ENCODE assay signal across 8 cellular contexts in the genomic region with DNA sequence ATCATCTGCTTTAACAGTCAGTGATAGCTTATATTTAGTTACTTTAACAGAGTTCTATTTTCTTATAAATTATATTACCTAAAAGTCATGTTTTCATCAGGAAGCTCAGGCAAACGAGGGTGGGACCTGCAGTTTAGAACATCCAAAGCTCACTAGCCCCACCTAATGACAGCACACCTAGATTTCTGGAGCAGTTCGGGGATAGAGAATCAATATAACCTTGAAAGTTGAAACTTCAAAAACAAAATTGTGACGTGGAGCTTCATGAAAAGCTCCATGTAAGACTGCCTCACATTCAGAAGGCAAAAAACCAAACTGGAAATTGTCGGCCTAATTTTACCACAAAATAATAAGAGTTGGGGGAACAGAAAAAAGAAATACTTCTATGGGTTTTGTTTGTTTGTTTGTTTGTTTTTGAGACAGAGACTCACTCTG.
DNase-seq lines count a peak whose midpoint lies in the region; ATAC-seq, FAIRE-seq and TF ChIP-seq lines count a peak whose summit lies in the region.

No MANE protein-coding gene starts in this region.

- H3K9me3 Mint-ChIP-seq in activated naive CD8-positive, alpha-beta T cell treated with anti-CD3 and anti-CD28 coated beads, Interleukin-2, amount 50 U/mL, for 24 hours: no peaks in the 10 kb centered on the region
- H3K9me3 Mint-ChIP-seq in stimulated activated effector memory CD8-positive, alpha-beta T cell treated with anti-CD3 and anti-CD28 coated beads, Interleukin-12 subunit alpha, Interleukin-12 subunit beta, amount 100 ng/mL, for 72 hours: no peaks in the 10 kb centered on the region
- no peaks in the 10 kb centered on the region for H3K9me3 Mint-ChIP-seq in stimulated activated memory B cell treated with anti-CD40 and anti-IgM and Interleukin-4, amounts not matched to agents 10 μg/mL and 1 μg/mL and 100 μg/mL, for 72 hours

- no peak overlapping the region for H3K27ac Mint-ChIP-seq in activated naive CD8-positive, alpha-beta T cell treated with anti-CD3 and anti-CD28 coated beads, Interleukin-2, amount 50 U/mL, for 24 hours
- no peak overlapping the region for H3K27ac Mint-ChIP-seq in stimulated activated effector memory CD8-positive, alpha-beta T cell treated with anti-CD3 and anti-CD28 coated beads, Interleukin-12 subunit alpha, Interleukin-12 subunit beta, amount 100 ng/mL, for 72 hours
- no peak overlapping the region for H3K27ac Mint-ChIP-seq in stimulated activated memory B cell treated with anti-CD40 and anti-IgM and Interleukin-4, amounts not matched to agents 10 μg/mL and 1 μg/mL and 100 μg/mL, for 72 hours

- peak; percentile 65 for ATAC-seq in HG03039 (IDR thresholded peaks at IDR 0.05; ENCODE audit: unreplicated experiment)
- ATAC-seq in activated naive CD8-positive, alpha-beta T cell treated with anti-CD3 and anti-CD28 coated beads, Interleukin-2, amount 50 U/mL, for 24 hours: peak; percentile 46
- ATAC-seq in stimulated activated effector memory CD8-positive, alpha-beta T cell treated with anti-CD3 and anti-CD28 coated beads, Interleukin-12 subunit alpha, Interleukin-12 subunit beta, amount 100 ng/mL, for 72 hours: peak; percentile 54
- no peak for ATAC-seq in stimulated activated memory B cell treated with anti-CD40 and anti-IgM and Interleukin-4, amounts not matched to agents 10 μg/mL and 1 μg/mL and 100 μg/mL, for 72 hours

- peak; percentile 21 for DNase-seq in 8988T
- DNase-seq in NCI-H69 (lab: John Stamatoyannopoulos, UW): peak; percentile 47
- peak; percentile 48 for DNase-seq in activated naive CD8-positive, alpha-beta T cell treated with anti-CD3 and anti-CD28 coated beads, Interleukin-2, amount 50 U/mL, for 24 hours
- peak in 1 of 2 donors; percentile 9 for DNase-seq in stimulated activated effector memory CD8-positive, alpha-beta T cell treated with anti-CD3 and anti-CD28 coated beads, Interleukin-12 subunit alpha, Interleukin-12 subunit beta, amount 100 ng/mL, for 72 hours (ENCODE audit: low spot score in 2 of 2)

- H3K27me3 Mint-ChIP-seq in activated naive CD8-positive, alpha-beta T cell treated with anti-CD3 and anti-CD28 coated beads, Interleukin-2, amount 50 U/mL, for 24 hours: peaks cover 19% of the 10 kb centered on the region
- peaks cover 17% of the 10 kb centered on the region for H3K27me3 Mint-ChIP-seq in stimulated activated memory B cell treated with anti-CD40 and anti-IgM and Interleukin-4, amounts not matched to agents 10 μg/mL and 1 μg/mL and 100 μg/mL, for 72 hours

- FAIRE-seq in islet of Langerhans (lab: Jason Lieb, UNC): peak; percentile 68

- H3K36me3 Mint-ChIP-seq in activated naive CD8-positive, alpha-beta T cell treated with anti-CD3 and anti-CD28 coated beads, Interleukin-2, amount 50 U/mL, for 24 hours (ENCODE audit: low read depth): no peaks in the 10 kb centered on the region
- no peaks in the 10 kb centered on the region for H3K36me3 Mint-ChIP-seq in stimulated activated effector memory CD8-positive, alpha-beta T cell treated with anti-CD3 and anti-CD28 coated beads, Interleukin-12 subunit alpha, Interleukin-12 subunit beta, amount 100 ng/mL, for 72 hours
- no peaks in the 10 kb centered on the region for H3K36me3 Mint-ChIP-seq in stimulated activated memory B cell treated with anti-CD40 and anti-IgM and Interleukin-4, amounts not matched to agents 10 μg/mL and 1 μg/mL and 100 μg/mL, for 72 hours

- H3K4me3 Mint-ChIP-seq in activated naive CD8-positive, alpha-beta T cell treated with anti-CD3 and anti-CD28 coated beads, Interleukin-2, amount 50 U/mL, for 24 hours: no peak overlapping the region
- H3K4me3 Mint-ChIP-seq in stimulated activated effector memory CD8-positive, alpha-beta T cell treated with anti-CD3 and anti-CD28 coated beads, Interleukin-12 subunit alpha, Interleukin-12 subunit beta, amount 100 ng/mL, for 72 hours: no peak overlapping the region
- H3K4me3 Mint-ChIP-seq in stimulated activated memory B cell treated with anti-CD40 and anti-IgM and Interleukin-4, amounts not matched to agents 10 μg/mL and 1 μg/mL and 100 μg/mL, for 72 hours: no peak overlapping the region

- TF ChIP-seq CTCF in GM12873 (IDR thresholded peaks at IDR 0.05; ENCODE audit: insufficient read depth, low read depth, low read length, missing control alignments): peak; percentile 60

- H3K4me1 Mint-ChIP-seq in activated naive CD8-positive, alpha-beta T cell treated with anti-CD3 and anti-CD28 coated beads, Interleukin-2, amount 50 U/mL, for 24 hours: peaks cover 2% of the 10 kb centered on the region
- H3K4me1 Mint-ChIP-seq in stimulated activated effector memory CD8-positive, alpha-beta T cell treated with anti-CD3 and anti-CD28 coated beads, Interleukin-12 subunit alpha, Interleukin-12 subunit beta, amount 100 ng/mL, for 72 hours: no peaks in the 10 kb centered on the region
- no peaks in the 10 kb centered on the region for H3K4me1 Mint-ChIP-seq in stimulated activated memory B cell treated with anti-CD40 and anti-IgM and Interleukin-4, amounts not matched to agents 10 μg/mL and 1 μg/mL and 100 μg/mL, for 72 hours
